8 cellular contexts compared by ENCODE assay signal in genomic region chr6:26493258-26493657, GRCh38. TPM values are rescaled to one million over a fixed set of nuclear protein-coding genes. Genes with fewer than 3 reads are reported as not detected.
DNase-seq lines count a peak whose midpoint lies in the region; ATAC-seq and TF ChIP-seq lines count a peak whose summit lies in the region.

No MANE protein-coding gene starts in this region.

- no peak overlapping the region for H2AK5ac ChIP-seq in mesenchymal stem cell (ENCODE audit: low read length, severe bottlenecking)

- H3K36me3 Mint-ChIP-seq in HFFc6 (ENCODE audit: low read depth) = no peaks in the 10 kb centered on the region
- no peaks in the 10 kb centered on the region for H3K36me3 Mint-ChIP-seq in activated CD8-positive, alpha-beta T cell treated with anti-CD3 and anti-CD28 coated beads for 36 hours (ENCODE audit: low read depth)

- no peaks in the 10 kb centered on the region for H3K4me1 Mint-ChIP-seq in HFFc6 (ENCODE audit: low read depth)
- H3K4me1 Mint-ChIP-seq in activated CD8-positive, alpha-beta T cell treated with anti-CD3 and anti-CD28 coated beads for 36 hours (ENCODE audit: low read depth) = peaks cover 10% of the 10 kb centered on the region

- H2BK15ac ChIP-seq in mesenchymal stem cell (ENCODE audit: low read depth, poor library complexity, severe bottlenecking) = no peak overlapping the region

- no peak overlapping the region for H2BK120ac ChIP-seq in mesenchymal stem cell (ENCODE audit: low read depth, low read length)

- H3K4me3 Mint-ChIP-seq in HFFc6 = no peak overlapping the region
- H3K4me3 Mint-ChIP-seq in activated CD8-positive, alpha-beta T cell treated with anti-CD3 and anti-CD28 coated beads for 36 hours = no peak overlapping the region

- no peak overlapping the region for H4K91ac ChIP-seq in mesenchymal stem cell (ENCODE audit: low read length)

- POLR2A ChIA-PET in activated CD8-positive, alpha-beta T cell treated with anti-CD3 and anti-CD28 coated beads for 36 hours (lab: Charles Lee) = no interaction called here

- H2AFZ ChIP-seq in mesenchymal stem cell (ENCODE audit: low read depth, low read length) = no peak overlapping the region

- peak; percentile 80 for ATAC-seq in activated CD8-positive, alpha-beta T cell treated with anti-CD3 and anti-CD28 coated beads for 36 hours
- no peak for ATAC-seq in GM21423 (IDR thresholded peaks at IDR 0.05; ENCODE audit: unreplicated experiment)

- no peak overlapping the region for H3K4me2 ChIP-seq in mesenchymal stem cell (ENCODE audit: low read length, poor library complexity, severe bottlenecking)

- no peak overlapping the region for H3K23ac ChIP-seq in mesenchymal stem cell (ENCODE audit: low read length in 2 of 2)

- H3K9ac ChIP-seq in mesenchymal stem cell (ENCODE audit: low read length) = no peak overlapping the region

- H4K8ac ChIP-seq in mesenchymal stem cell (ENCODE audit: low read length) = no peak overlapping the region

- TF ChIP-seq CTCF in HFFc6 (IDR thresholded peaks at IDR 0.05) (peak; percentile 43), prostate gland (IDR thresholded peaks at IDR 0.05) (no peak)
- peak; percentile 35 for TF ChIP-seq CTCF in activated CD8-positive, alpha-beta T cell treated with anti-CD3 and anti-CD28 coated beads for 36 hours (IDR thresholded peaks at IDR 0.05)

- no peak overlapping the region for H2BK5ac ChIP-seq in mesenchymal stem cell (ENCODE audit: low read depth, low read length, poor library complexity, severe bottlenecking)

- H3K14ac ChIP-seq in mesenchymal stem cell (ENCODE audit: low read length in 2 of 2) = no peak overlapping the region

- CTCF ChIA-PET in activated CD8-positive, alpha-beta T cell treated with anti-CD3 and anti-CD28 coated beads for 36 hours (lab: Charles Lee) = interaction anchor here (0.8 to 0.9 kb wide), 2 partner anchors 9 kb away, joined by 3 read pairs; no protein-coding TSS in a partner anchor

- H3K9me3 ChIP-seq in mesenchymal stem cell (ENCODE audit: control insufficient read depth, low read length) (no peaks in the 10 kb centered on the region), prostate gland (no peaks in the 10 kb centered on the region)

- no peaks in the 10 kb centered on the region for H3K36me3 ChIP-seq in mesenchymal stem cell (ENCODE audit: control insufficient read depth in 1 of 2, insufficient read depth in 2 of 2, low read depth in 1 of 2, low read length in 2 of 2)
- H3K36me3 ChIP-seq in prostate gland = no peaks in the 10 kb centered on the region

- no peak overlapping the region for H3K4ac ChIP-seq in mesenchymal stem cell (ENCODE audit: low read depth in 1 of 2, low read length in 2 of 2)

- H3K27ac ChIP-seq in mesenchymal stem cell (ENCODE audit: low read length, poor library complexity, severe bottlenecking) (no peak overlapping the region), prostate gland (no peak overlapping the region)

- DNase-seq in DMS114 treated with DMSO at 0.1 percent for 48 hours (lab: John Stamatoyannopoulos, UW; ENCODE audit: unreplicated experiment) (peak; percentile 71), HFFc6 (peak; percentile 16), mesenchymal stem cell (peak; percentile 46), prostate gland (ENCODE audit: low spot score) (no peak)
- DNase-seq in activated CD8-positive, alpha-beta T cell treated with anti-CD3 and anti-CD28 coated beads for 36 hours = no peak
- DNase-seq in activated naive CD4-positive, alpha-beta T cell treated with anti-CD3 and anti-CD28 coated beads, Interleukin-2, amount 50 U/mL, for 16 hours = no peak
- DNase-seq in activated CD4-positive, alpha-beta T cell treated with anti-CD3 and anti-CD28 coated beads for 4 hours = no peak

- H3K79me1 ChIP-seq in mesenchymal stem cell (replicated peaks; ENCODE audit: low read length, poor library complexity, severe bottlenecking) = no peaks in the 10 kb centered on the region

- H3K9me3 Mint-ChIP-seq in HFFc6 = no peaks in the 10 kb centered on the region
- H3K9me3 Mint-ChIP-seq in activated CD8-positive, alpha-beta T cell treated with anti-CD3 and anti-CD28 coated beads for 36 hours = no peaks in the 10 kb centered on the region

- H3K4me1 ChIP-seq in mesenchymal stem cell (ENCODE audit: control insufficient read depth, insufficient read depth, low read depth, low read length) (no peaks in the 10 kb centered on the region), prostate gland (replicated peaks) (no peaks in the 10 kb centered on the region)

- H3K4me3 ChIP-seq in mesenchymal stem cell (ENCODE audit: insufficient read depth in 1 of 2, low read depth in 1 of 2, low read length in 2 of 2) (no peak overlapping the region), prostate gland (no peak overlapping the region)

- intact Hi-C loops in activated CD8-positive, alpha-beta T cell treated with anti-CD3 and anti-CD28 coated beads for 36 hours (cut with micrococcal nuclease) = no loop called here
- intact Hi-C loops in prostate gland (cut with DNase I) = no loop called here

- H2BK12ac ChIP-seq in mesenchymal stem cell (ENCODE audit: low read length in 2 of 2) = no peak overlapping the region

- no peak for TF ChIP-seq POLR2A in prostate gland (IDR thresholded peaks at IDR 0.05)

- 94% methylated on average over 2 of the region's 2 CpGs for WGBS in mesenchymal stem cell
- 65% methylated on average over 2 of the region's 2 CpGs for WGBS in prostate gland

- no peak overlapping the region for H3K27ac Mint-ChIP-seq in HFFc6
- no peak overlapping the region for H3K27ac Mint-ChIP-seq in activated CD8-positive, alpha-beta T cell treated with anti-CD3 and anti-CD28 coated beads for 36 hours

- no peak overlapping the region for H3K18ac ChIP-seq in mesenchymal stem cell (ENCODE audit: low read depth in 1 of 2, low read length in 2 of 2)

- H3K27me3 Mint-ChIP-seq in HFFc6 (ENCODE audit: insufficient read depth) = peaks cover 16% of the 10 kb centered on the region
- peaks cover 2% of the 10 kb centered on the region for H3K27me3 Mint-ChIP-seq in activated CD8-positive, alpha-beta T cell treated with anti-CD3 and anti-CD28 coated beads for 36 hours

- H3K27me3 ChIP-seq in mesenchymal stem cell (ENCODE audit: control insufficient read depth in 1 of 2, insufficient read depth in 1 of 2, low read length in 2 of 2) (no peaks in the 10 kb centered on the region), prostate gland (replicated peaks; ENCODE audit: insufficient read depth) (no peaks in the 10 kb centered on the region)

RNA-seq across cellular contexts. Expression of gene BTN1A1, which starts 6.8 kb away (rescaled TPM):
- not detected for total RNA-seq in HFFc6 (2021; fragmentation: NEBNext Ultra II Directional; extraction: Animal tissue kit (Norgen Biotek cat#: 25700))
- total RNA-seq in activated CD8-positive, alpha-beta T cell treated with anti-CD3 and anti-CD28 coated beads for 36 hours = under 1 TPM in 1 of 2 experiments, not detected in 1; 0.11 TPM
- polyA plus RNA-seq in mesenchymal stem cell (2013, experiment 1 of 2) = not detected
- polyA plus RNA-seq in mesenchymal stem cell (2013, experiment 2 of 2) = not detected
- under 1 TPM in 1 of 2 donors, not detected in 1; 0.23 TPM for total RNA-seq in prostate gland

RNA-seq across cellular contexts. Expression of gene BTN2A1, which starts 35.5 kb away (rescaled TPM):
- 10 to 100 TPM; 29.2 to 35.4 (median 33.0) TPM for total RNA-seq in HFFc6 (2021; fragmentation: NEBNext Ultra II Directional; extraction: Animal tissue kit (Norgen Biotek cat#: 25700))
- total RNA-seq in activated CD8-positive, alpha-beta T cell treated with anti-CD3 and anti-CD28 coated beads for 36 hours = 10 to 100 TPM; 14.2 to 16.2 TPM
- 25.5 TPM for polyA plus RNA-seq in mesenchymal stem cell (2013, experiment 1 of 2)
- 25.8 TPM for polyA plus RNA-seq in mesenchymal stem cell (2013, experiment 2 of 2)
- total RNA-seq in prostate gland = 10 to 100 TPM; 11.5 to 24.1 TPM

RNA-seq across cellular contexts. Expression of gene HMGN4, which starts 44.9 kb away (rescaled TPM):
- total RNA-seq in HFFc6 (2021; fragmentation: NEBNext Ultra II Directional; extraction: Animal tissue kit (Norgen Biotek cat#: 25700)) = 10 to 100 TPM; 42.6 to 55.7 (median 51.8) TPM
- total RNA-seq in activated CD8-positive, alpha-beta T cell treated with anti-CD3 and anti-CD28 coated beads for 36 hours = 10 to 100 TPM; 80.2 to 83.3 TPM
- 34.2 TPM for polyA plus RNA-seq in mesenchymal stem cell (2013, experiment 1 of 2)
- 32.7 TPM for polyA plus RNA-seq in mesenchymal stem cell (2013, experiment 2 of 2)
- 10 to 100 TPM; 53.5 to 83.0 TPM for total RNA-seq in prostate gland

RNA-seq across cellular contexts. Expression of gene BTN3A3, which starts 53.0 kb away (rescaled TPM):
- total RNA-seq in HFFc6 (2021; fragmentation: NEBNext Ultra II Directional; extraction: Animal tissue kit (Norgen Biotek cat#: 25700)) = 1 to 10 TPM; 4.6 to 9.9 (median 8.4) TPM
- 10 to 100 TPM; 42.2 to 50.6 TPM for total RNA-seq in activated CD8-positive, alpha-beta T cell treated with anti-CD3 and anti-CD28 coated beads for 36 hours
- 14.3 TPM for polyA plus RNA-seq in mesenchymal stem cell (2013, experiment 1 of 2)
- polyA plus RNA-seq in mesenchymal stem cell (2013, experiment 2 of 2) = 15.1 TPM
- 10 to 100 TPM; 12.2 to 12.4 TPM for total RNA-seq in prostate gland

Comparison
In these comparisons a context has a peak if more than half of its experiments do, and no peak if none do; other contexts are left out.
1. DNase-seq: peak in DMS114 treated with DMSO at 0.1 percent for 48 hours (single experiment), HFFc6 (single experiment) and mesenchymal stem cell (single experiment); none in activated CD8-positive, alpha-beta T cell treated with anti-CD3 and anti-CD28 coated beads for 36 hours (single experiment), activated naive CD4-positive, alpha-beta T cell treated with anti-CD3 and anti-CD28 coated beads, Interleukin-2, amount 50 U/mL, for 16 hours (single experiment), prostate gland (single experiment) and activated CD4-positive, alpha-beta T cell treated with anti-CD3 and anti-CD28 coated beads for 4 hours (0 of 2).
2. CTCF ChIP-seq: peak in HFFc6 (single experiment) and activated CD8-positive, alpha-beta T cell treated with anti-CD3 and anti-CD28 coated beads for 36 hours (single experiment); none in prostate gland (0 of 4).